In the genomic region with DNA sequence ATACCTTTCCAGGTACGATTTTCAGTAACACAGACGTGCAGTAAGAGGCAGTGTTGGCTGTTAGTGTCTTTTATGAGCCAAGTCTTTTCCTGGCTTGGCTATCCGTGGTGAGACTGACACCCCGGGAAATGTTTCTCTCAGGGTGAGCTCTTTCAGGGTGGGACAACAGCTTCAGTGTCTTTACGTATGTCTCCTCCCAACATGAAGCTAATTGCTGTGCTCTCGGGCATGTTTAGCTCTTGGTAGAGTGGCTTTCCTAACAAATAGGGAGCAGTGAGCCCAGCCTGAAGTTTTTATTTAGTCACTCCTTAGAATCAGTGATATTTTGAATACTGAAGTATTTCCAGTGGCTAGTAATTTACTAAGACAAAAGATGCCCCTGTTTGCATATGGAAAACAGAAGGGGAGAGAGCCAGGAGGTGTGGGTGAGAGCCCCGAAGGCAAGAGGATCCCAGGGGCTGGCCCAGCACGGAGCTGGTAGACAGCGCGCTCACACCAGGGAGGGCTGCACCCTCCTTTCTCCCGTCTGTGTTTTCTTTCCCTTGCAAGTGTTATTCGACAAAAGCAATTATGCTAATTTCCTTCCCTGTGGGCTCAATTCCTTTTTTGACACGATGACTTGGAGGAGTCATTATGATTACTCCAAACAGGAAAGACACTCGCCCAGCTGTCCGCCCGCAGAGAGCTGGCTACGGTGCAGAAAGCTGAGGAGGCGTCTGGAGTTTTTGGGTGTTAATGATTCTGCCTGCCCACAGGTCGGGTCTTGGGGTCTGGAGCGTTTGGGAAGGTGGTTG, we compare ENCODE assay signal across 12 cellular contexts. TPM values are rescaled to one million over a fixed set of nuclear protein-coding genes. Genes with fewer than 3 reads are reported as not detected.
DNase-seq lines count a peak whose midpoint lies in the region; TF ChIP-seq lines count a peak whose summit lies in the region.
"Had no signal": no experiment of that assay in that cellular context is flagged by ENCODE, and none has a peak within 500 bp of the region (broad histone marks: within the 10 kb centered on the region; RNA-seq: fewer than 3 reads in every experiment).

No MANE protein-coding gene starts in this region.

- H3K36me3 ChIP-seq in vagina: no peaks in the 10 kb centered on the region
- H3K36me3 ChIP-seq: colonic mucosa had no signal

- no peaks in the 10 kb centered on the region for H3K27me3 ChIP-seq in vagina
- H3K27me3 ChIP-seq: colonic mucosa had no signal

- H3K27ac Mint-ChIP-seq in MCF 10A (ENCODE audit: low read depth, unreplicated experiment) (peak overlapping the region; percentile 46), nephron progenitor cell (peak overlapping the region; percentile 73)

- BruUV-seq in MCF 10A (replicated peaks; lab: Mats Ljungman, UMichigan): no TSS peak

- H3K36me3 Mint-ChIP-seq in MCF 10A (ENCODE audit: insufficient read depth, unreplicated experiment): peaks cover 4% of the 10 kb centered on the region
- H3K36me3 Mint-ChIP-seq in nephron progenitor cell (ENCODE audit: low read depth): peaks cover 98% of the 10 kb centered on the region

- H3K4me1 Mint-ChIP-seq in MCF 10A (ENCODE audit: insufficient read depth, unreplicated experiment) (peaks cover 22% of the 10 kb centered on the region), nephron progenitor cell (peaks cover 17% of the 10 kb centered on the region)

- in situ Hi-C loops in KBM-7 (cut with MboI; ENCODE audit: low pct_unique_long_range_greater_than_20kb, low sequenced_read_pairs): no loop called here

- CTCF ChIA-PET in MCF 10A (lab: Yijun Ruan, JAX): interaction anchor here (0.6 to 1.6 kb wide), 2 partner anchors 12 to 44 kb away, joined by 3 to 4 read pairs; no protein-coding TSS in a partner anchor

- intact Hi-C loops in MCF 10A (cut with micrococcal nuclease) (no loop called here), vagina (cut with DNase I) (no loop called here)

- no peaks in the 10 kb centered on the region for H3K9me3 ChIP-seq in vagina
- H3K9me3 ChIP-seq: colonic mucosa had no signal

- no peak overlapping the region for H3K27ac ChIP-seq in vagina
- H3K27ac ChIP-seq: colonic mucosa had no signal

- H3K4me1 ChIP-seq in vagina: peaks cover 39% of the 10 kb centered on the region
- H3K4me1 ChIP-seq: colonic mucosa had no signal

- peak overlapping the region; percentile 42 for H3K4me3 ChIP-seq in GM12865 (ENCODE audit: low read depth, low read length)
- no peak overlapping the region for H3K4me3 ChIP-seq in vagina
- H3K4me3 ChIP-seq: colonic mucosa had no signal

- TF ChIP-seq CTCF in GM12865 (IDR thresholded peaks at IDR 0.05; ENCODE audit: insufficient read depth, low read depth, low read length, missing control alignments): no peak
- no peak for TF ChIP-seq CTCF in MCF 10A (IDR thresholded peaks at IDR 0.05; ENCODE audit: unreplicated experiment)
- no peak for TF ChIP-seq CTCF in nephron progenitor cell (IDR thresholded peaks at IDR 0.05)
- TF ChIP-seq CTCF in vagina (IDR thresholded peaks at IDR 0.05): no peak

- H3K27me3 Mint-ChIP-seq in MCF 10A (ENCODE audit: insufficient read depth, unreplicated experiment) (no peaks in the 10 kb centered on the region), nephron progenitor cell (ENCODE audit: low read depth, poor library complexity) (no peaks in the 10 kb centered on the region)

- H3K9me3 Mint-ChIP-seq in MCF 10A (ENCODE audit: unreplicated experiment) (no peaks in the 10 kb centered on the region), nephron progenitor cell (peaks cover 6% of the 10 kb centered on the region)

- TF ChIP-seq POLR2A in vagina (IDR thresholded peaks at IDR 0.05): no peak

- no peak overlapping the region for H3K4me3 Mint-ChIP-seq in MCF 10A (ENCODE audit: unreplicated experiment)
- H3K4me3 Mint-ChIP-seq in nephron progenitor cell: no peak overlapping the region

- peak; percentile 28 for DNase-seq in GM12865 (ENCODE audit: low read depth)
- DNase-seq in KBM-7: peak; percentile 42
- DNase-seq in MCF 10A (ENCODE audit: unreplicated experiment): no peak
- no peak for DNase-seq in nephron progenitor cell
- DNase-seq in stimulated activated CD4-positive, alpha-beta T cell treated with anti-CD3 and anti-CD28 coated beads, Interleukin-15, amount 100 ng/mL, for 24 hours: no peak
- no peak for DNase-seq in vagina (ENCODE audit: extremely low spot score in 2 of 2)
- DNase-seq in NCI-H1092 treated with DMSO at 0.1 percent for 48 hours (lab: John Stamatoyannopoulos, UW): no peak
- no peak for DNase-seq in H4 (ENCODE audit: low spot score)
- DNase-seq: colonic mucosa; hippocampal formation; NCI-H2107; stimulated activated CD4-positive, alpha-beta T cell treated with anti-CD3 and anti-CD28 coated beads, Interleukin-4, amount 100 ng/mL, for 4 hours had no signal

- POLR2A ChIA-PET in MCF 10A (lab: Yijun Ruan, JAX): interaction anchor here (0.6 to 1.0 kb wide), 3 partner anchors 207 to 1690 kb away, joined by 3 to 4 read pairs (median 3); no protein-coding TSS in a partner anchor

RNA-seq across cellular contexts. Expression of a gene that starts 47.7 kb away (rescaled TPM):
- total RNA-seq in MCF 10A (2022): not detected in 2 replicates
- total RNA-seq in vagina: 141 TPM
- total RNA-seq in H4 (2014; rRNA removed; shearing (Covaris generic)): 7.6 and 13.9 TPM in 2 replicates

Comparison
In these comparisons a context has a peak if more than half of its experiments do, and no peak if none do; other contexts are left out.
1. DNase-seq: peak in GM12865 (single experiment) and KBM-7 (single experiment); none in MCF 10A (single experiment), nephron progenitor cell (single experiment), stimulated activated CD4-positive, alpha-beta T cell treated with anti-CD3 and anti-CD28 coated beads, Interleukin-15, amount 100 ng/mL, for 24 hours (single experiment), vagina (0 of 2), NCI-H1092 treated with DMSO at 0.1 percent for 48 hours (single experiment) and H4 (single experiment).